ENCODE assay signal across 7 cellular contexts in the genomic region with DNA sequence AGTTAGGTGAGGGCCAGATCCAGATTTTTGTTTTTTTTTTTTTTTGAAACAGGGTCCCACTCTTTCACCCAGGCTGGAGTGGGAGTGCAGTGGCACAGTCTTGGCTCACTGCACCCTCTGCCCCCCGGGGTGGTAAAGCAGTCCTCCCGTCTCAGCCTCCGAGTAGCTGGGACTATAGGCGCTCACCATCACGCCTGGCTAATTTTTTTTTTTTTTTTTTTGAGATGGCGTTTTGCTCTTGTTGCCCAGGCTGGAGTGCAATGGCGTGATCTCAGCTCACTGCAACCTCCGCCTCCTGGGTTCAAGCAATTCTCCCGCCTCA. TPM values are rescaled to one million over a fixed set of nuclear protein-coding genes. Genes with fewer than 3 reads are reported as not detected.
A peak's percentile ranks its signal among the peaks of the same experiment; 100 is the strongest.
DNase-seq lines count a peak whose midpoint lies in the region; ATAC-seq, FAIRE-seq and TF ChIP-seq lines count a peak whose summit lies in the region.
"Not testable (repeated sequence)": the region's sequence is repeated elsewhere in the genome, so short reads cannot be mapped to it uniquely, and the experiment has no call there.

No MANE protein-coding gene starts in this region.

- H3K4me1 Mint-ChIP-seq in CD4-positive, alpha-beta T cell (ENCODE audit: low read depth): peaks cover 46% of the 10 kb centered on the region
- peaks cover 24% of the 10 kb centered on the region for H3K4me1 Mint-ChIP-seq in MCF 10A (ENCODE audit: insufficient read depth, unreplicated experiment)

- H4K91ac ChIP-seq in IMR-90 (ENCODE audit: insufficient read depth, low read depth, low read length): not testable (repeated sequence)

- in situ Hi-C loops in IMR-90 (cut with MboI; ENCODE audit: low sequenced_read_pairs): not testable (repeated sequence)

- peaks cover 23 to 48% of the 10 kb centered on the region in 2 experiments for H3K79me1 ChIP-seq in IMR-90 (ENCODE audit: low read depth in 1 of 2, low read length in 2 of 2)

- not testable (repeated sequence) for H3K4me3 ChIP-seq in IMR-90 (ENCODE audit: insufficient read depth, low read depth, low read length); endothelial cell of umbilical vein (replicated peaks in 1 of 3; ENCODE audit: insufficient read depth in 1 of 3, low read depth in 1 of 3, low read length in 3 of 3); hepatocyte; mesodermal cell (ENCODE audit: extremely low read depth, insufficient read depth, low read length, poor library complexity, severe bottlenecking); skeletal muscle satellite cell (ENCODE audit: low read length)

- not testable (repeated sequence) for H4K8ac ChIP-seq in IMR-90 (ENCODE audit: low read depth in 2 of 2, low read length in 2 of 2)

- H3K27ac ChIP-seq in CD4-positive, alpha-beta T cell (ENCODE audit: low read depth, low read length); IMR-90 (ENCODE audit: insufficient read depth, low read length): not testable (repeated sequence)
- H3K27ac ChIP-seq in endothelial cell of umbilical vein (ENCODE audit: insufficient read depth, low read depth, low read length): peak overlapping the region; percentile 84
- peak overlapping the region; percentile 92 for H3K27ac ChIP-seq in hepatocyte
- H3K27ac ChIP-seq in mesodermal cell (ENCODE audit: low read depth, low read length, severe bottlenecking): peak overlapping the region; percentile 86

- CTCF ChIA-PET in CD4-positive, alpha-beta T cell (lab: Charles Lee); IMR-90 (lab: Yijun Ruan, JAX): not testable (repeated sequence)
- CTCF ChIA-PET in MCF 10A (lab: Yijun Ruan, JAX) (interaction anchor here (0.7 kb wide), 1 partner anchor 764 kb away, joined by 3 read pairs; no protein-coding TSS in a partner anchor), endothelial cell of umbilical vein (lab: Charles Lee) (interaction anchor here (0.9 kb wide), 1 partner anchor 38 kb away, joined by 3 read pairs; no protein-coding TSS in a partner anchor)

- not testable (repeated sequence) for H3K18ac ChIP-seq in IMR-90 (ENCODE audit: low read depth, low read length)

- H3K9me3 ChIP-seq in CD4-positive, alpha-beta T cell (ENCODE audit: control insufficient read depth, low read length); IMR-90 (ENCODE audit: control insufficient read depth, insufficient read depth, low read length); endothelial cell of umbilical vein (replicated peaks; ENCODE audit: control insufficient read depth, insufficient read depth, low read length); hepatocyte (ENCODE audit: low read depth); mesodermal cell (ENCODE audit: control insufficient read depth, low read length); skeletal muscle satellite cell (replicated peaks; ENCODE audit: low read length): not testable (repeated sequence)

- not testable (repeated sequence) for H3K27me3 ChIP-seq in CD4-positive, alpha-beta T cell (ENCODE audit: control insufficient read depth, insufficient read depth, low read length); IMR-90 (ENCODE audit: control insufficient read depth, insufficient read depth, low read length); endothelial cell of umbilical vein (ENCODE audit: control insufficient read depth in 2 of 2, insufficient read depth in 2 of 2, low read length in 2 of 2); hepatocyte; skeletal muscle satellite cell (ENCODE audit: control insufficient read depth, insufficient read depth, low read length)

- H3K4ac ChIP-seq in IMR-90 (ENCODE audit: low read depth, low read length): not testable (repeated sequence)

- not testable (repeated sequence) for H3K9me3 Mint-ChIP-seq in CD4-positive, alpha-beta T cell; MCF 10A (ENCODE audit: unreplicated experiment)

- not testable (repeated sequence) for BruUV-seq in IMR-90 (replicated peaks; lab: Mats Ljungman, UMichigan); MCF 10A (replicated peaks; lab: Mats Ljungman, UMichigan); endothelial cell of umbilical vein (replicated peaks; lab: Mats Ljungman, UMichigan)

- H2BK5ac ChIP-seq in IMR-90 (ENCODE audit: low read depth, low read length, poor library complexity, severe bottlenecking): not testable (repeated sequence)

- H3K9me1 ChIP-seq in IMR-90 (ENCODE audit: insufficient read depth, low read length); endothelial cell of umbilical vein (replicated peaks; ENCODE audit: control insufficient read depth, extremely low read depth, insufficient read depth, low read length): not testable (repeated sequence)

- not testable (repeated sequence) for H3K36me3 ChIP-seq in IMR-90 (ENCODE audit: control insufficient read depth, insufficient read depth, low read length); endothelial cell of umbilical vein (ENCODE audit: control insufficient read depth in 2 of 2, extremely low read depth in 1 of 2, insufficient read depth in 2 of 2, low read length in 2 of 2); hepatocyte (replicated peaks; ENCODE audit: insufficient read depth, low read depth); mesodermal cell (ENCODE audit: control insufficient read depth, insufficient read depth, low read length); skeletal muscle satellite cell (ENCODE audit: insufficient read depth, low read length)

- DNase-seq in CD4-positive, alpha-beta T cell; IMR-90; MCF 10A (ENCODE audit: unreplicated experiment); endothelial cell of umbilical vein (ENCODE audit: low read depth, low spot score); hepatocyte (ENCODE audit: low spot score): not testable (repeated sequence)

- H3K79me2 ChIP-seq in endothelial cell of umbilical vein (ENCODE audit: control insufficient read depth, insufficient read depth, low read length) (peaks cover 13% of the 10 kb centered on the region), hepatocyte (peaks cover 79% of the 10 kb centered on the region)

- H3K27ac Mint-ChIP-seq in CD4-positive, alpha-beta T cell: peak overlapping the region; percentile 32
- H3K27ac Mint-ChIP-seq in MCF 10A (ENCODE audit: low read depth, unreplicated experiment): peak overlapping the region; percentile 63

- TF ChIP-seq POLR2A in IMR-90 (IDR thresholded peaks at IDR 0.05; ENCODE audit: low read depth, low read length); endothelial cell of umbilical vein (IDR thresholded peaks at IDR 0.05; ENCODE audit: low read depth, low read length): not testable (repeated sequence)

- TF ChIP-seq CTCF in CD4-positive, alpha-beta T cell (IDR thresholded peaks at IDR 0.05); IMR-90 (conservative IDR thresholded peaks at IDR 0.05; ENCODE audit: low read depth, low read length); MCF 10A (IDR thresholded peaks at IDR 0.05; ENCODE audit: unreplicated experiment); endothelial cell of umbilical vein (IDR thresholded peaks at IDR 0.05; ENCODE audit: extremely low read depth in 1 of 2, insufficient read depth in 1 of 2, low read depth in 1 of 2, low read length in 2 of 2); hepatocyte (IDR thresholded peaks at IDR 0.05; ENCODE audit: poor library complexity): not testable (repeated sequence)

- not testable (repeated sequence) for H2BK20ac ChIP-seq in IMR-90 (ENCODE audit: low read depth, low read length)

- H3K4me2 ChIP-seq in IMR-90 (ENCODE audit: low read depth, low read length): not testable (repeated sequence)
- H3K4me2 ChIP-seq in endothelial cell of umbilical vein (ENCODE audit: insufficient read depth, low read length) (peak overlapping the region; percentile 87), hepatocyte (peak overlapping the region; percentile 70), skeletal muscle satellite cell (ENCODE audit: low read length) (peak overlapping the region; percentile 74)

- ATAC-seq in CD4-positive, alpha-beta T cell (ENCODE audit: poor library complexity); IMR-90 (ENCODE audit: low read depth): not testable (repeated sequence)

- H2AK5ac ChIP-seq in IMR-90 (ENCODE audit: low read depth, low read length): peak overlapping the region; percentile 10

- H3K9ac ChIP-seq in IMR-90 (ENCODE audit: low read depth, low read length); skeletal muscle satellite cell (ENCODE audit: low read depth, low read length): not testable (repeated sequence)
- peak overlapping the region; percentile 45 for H3K9ac ChIP-seq in endothelial cell of umbilical vein (replicated peaks; ENCODE audit: extremely low read depth, insufficient read depth, low read length)

- not testable (repeated sequence) for H4K20me1 ChIP-seq in IMR-90 (ENCODE audit: insufficient read depth, low read length); endothelial cell of umbilical vein (replicated peaks; ENCODE audit: control insufficient read depth, extremely low read depth, insufficient read depth, low read length); hepatocyte (ENCODE audit: insufficient read depth, poor library complexity, severe bottlenecking)

- H2AFZ ChIP-seq in IMR-90 (replicated peaks; ENCODE audit: low read length, poor library complexity); endothelial cell of umbilical vein (ENCODE audit: low read depth, low read length); hepatocyte: not testable (repeated sequence)

- H2AK9ac ChIP-seq in IMR-90 (replicated peaks; ENCODE audit: low read depth, low read length, poor library complexity): not testable (repeated sequence)

- not testable (repeated sequence) for H3K9me2 ChIP-seq in hepatocyte (replicated peaks; ENCODE audit: insufficient read depth)

- not testable (repeated sequence) for H2BK15ac ChIP-seq in IMR-90 (ENCODE audit: low read depth, low read length)

- H3K14ac ChIP-seq in IMR-90 (replicated peaks; ENCODE audit: low read depth, low read length): not testable (repeated sequence)

- not testable (repeated sequence) for H4K5ac ChIP-seq in IMR-90 (ENCODE audit: low read depth, low read length)

- H3K23ac ChIP-seq in IMR-90 (ENCODE audit: low read depth, low read length): not testable (repeated sequence)

- not testable (repeated sequence) for H3K56ac ChIP-seq in IMR-90 (ENCODE audit: extremely low read depth, insufficient read depth, low read length)

- intact Hi-C loops in CD4-positive, alpha-beta T cell (cut with DNase I, micrococcal nuclease); IMR-90 (cut with micrococcal nuclease); MCF 10A (cut with micrococcal nuclease): not testable (repeated sequence)
- intact Hi-C loops in endothelial cell of umbilical vein (cut with micrococcal nuclease): loop anchor here (10.0 kb wide), 1 partner anchor 104 kb away; no protein-coding TSS in a partner anchor

- TF ChIP-seq RAD21 in IMR-90 (IDR thresholded peaks at IDR 0.05; ENCODE audit: low read length): not testable (repeated sequence)

- POLR2A ChIA-PET in CD4-positive, alpha-beta T cell (lab: Charles Lee); IMR-90 (lab: Charles Lee; ENCODE audit: unreplicated experiment); MCF 10A (lab: Yijun Ruan, JAX): not testable (repeated sequence)
- POLR2A ChIA-PET in endothelial cell of umbilical vein (lab: Charles Lee): interaction anchor here (0.9 kb wide), 1 partner anchor 9 kb away, joined by 3 read pairs; no protein-coding TSS in a partner anchor

- FAIRE-seq in endothelial cell of umbilical vein (lab: Jason Lieb, UNC): not testable (repeated sequence)

- H3K27me3 Mint-ChIP-seq in CD4-positive, alpha-beta T cell; MCF 10A (ENCODE audit: insufficient read depth, unreplicated experiment): not testable (repeated sequence)

- 100% methylated on average over 2 of the region's 9 CpGs; no CpG with 5 or more reads in 1 of the 2 experiments for WGBS in IMR-90 (ENCODE audit: extremely low coverage in 2 of 2, insufficient read length in 1 of 2), 2 experiments
- 93% methylated on average over 8 of the region's 9 CpGs for WGBS in hepatocyte (ENCODE audit: low lambda C conversion rate, missing lambda C conversion rate)
- 86 to 98% methylated on average over 7 of the region's 9 CpGs for WGBS in mesodermal cell (ENCODE audit: insufficient coverage in 2 of 2), 2 experiments

- dilution Hi-C loops in IMR-90 (cut with HindIII; ENCODE audit: low sequenced_read_pairs, unreplicated experiment); endothelial cell of umbilical vein (cut with MboI; ENCODE audit: extremely low pct_ligation_motif_present, low sequenced_read_pairs): not testable (repeated sequence)

- not testable (repeated sequence) for H2BK120ac ChIP-seq in IMR-90 (ENCODE audit: low read depth, low read length)

- H3K36me3 Mint-ChIP-seq in CD4-positive, alpha-beta T cell (ENCODE audit: low read depth): peaks cover 32% of the 10 kb centered on the region
- peaks cover 12% of the 10 kb centered on the region for H3K36me3 Mint-ChIP-seq in MCF 10A (ENCODE audit: insufficient read depth, unreplicated experiment)

- H3K4me1 ChIP-seq in IMR-90 (ENCODE audit: control insufficient read depth, insufficient read depth, low read length) (peaks cover 10% of the 10 kb centered on the region), endothelial cell of umbilical vein (ENCODE audit: control insufficient read depth, extremely low read depth, insufficient read depth, low read length) (peaks cover 21% of the 10 kb centered on the region), hepatocyte (ENCODE audit: insufficient read depth) (peaks cover 11% of the 10 kb centered on the region), mesodermal cell (ENCODE audit: control insufficient read depth, insufficient read depth, low read length, poor library complexity, severe bottlenecking) (peaks cover 19% of the 10 kb centered on the region), skeletal muscle satellite cell (ENCODE audit: control insufficient read depth, insufficient read depth, low read length) (peaks cover 17% of the 10 kb centered on the region)

- not testable (repeated sequence) for H3K4me3 Mint-ChIP-seq in CD4-positive, alpha-beta T cell; MCF 10A (ENCODE audit: unreplicated experiment)

RNA-seq across cellular contexts. Expression of gene KDM4C, which starts 31.2 kb away (rescaled TPM):
- total RNA-seq in CD4-positive, alpha-beta T cell: 10 to 100 TPM; 60.1 to 61.3 TPM
- 23.8 and 26.7 TPM in 2 replicates for total RNA-seq in IMR-90 (2012; rRNA removed)
- 11.3 and 11.8 TPM in 2 replicates for polyA plus RNA-seq in IMR-90 (2012; rRNA removed)
- 3.0 and 4.4 TPM in 2 replicates for polyA plus RNA-seq in IMR-90 (2012; cell fraction: cytosol; rRNA removed)
- 14.3 and 56.7 TPM in 2 replicates for polyA plus RNA-seq in IMR-90 (2012; cell fraction: nucleus; rRNA removed; ENCODE audit: low replicate concordance)
- 28.6 and 29.5 TPM in 2 replicates for total RNA-seq in MCF 10A (2022)
- total RNA-seq in endothelial cell of umbilical vein: 15.0 and 17.5 TPM in 2 replicates
- polyA plus RNA-seq in endothelial cell of umbilical vein: 3.7 and 5.4 TPM in 2 replicates
- polyA plus RNA-seq in endothelial cell of umbilical vein (2011; cell fraction: cytosol; rRNA removed): 5.6 and 6.4 TPM in 2 replicates
- polyA plus RNA-seq in endothelial cell of umbilical vein (2011; cell fraction: nucleus; rRNA removed): 29.6 and 32.1 TPM in 2 replicates
- 9.8 and 10.2 TPM in 2 replicates for polyA plus RNA-seq in endothelial cell of umbilical vein (2012)
- polyA minus RNA-seq in endothelial cell of umbilical vein: 43.1 and 43.5 TPM in 2 replicates
- polyA minus RNA-seq in endothelial cell of umbilical vein (2011; cell fraction: cytosol; rRNA and poly(A)+ RNA removed): 15.9 TPM
- polyA minus RNA-seq in endothelial cell of umbilical vein (2011; cell fraction: nucleus; rRNA and poly(A)+ RNA removed): 107 and 115 TPM in 2 replicates
- 27.3 and 28.7 TPM in 2 replicates for total RNA-seq in hepatocyte
- 16.1 and 16.2 TPM in 2 replicates for polyA plus RNA-seq in hepatocyte
- polyA plus RNA-seq in mesodermal cell (2013, experiment 1 of 2): 7.0 TPM
- 6.4 TPM for polyA plus RNA-seq in mesodermal cell (2013, experiment 2 of 2)
- total RNA-seq in skeletal muscle satellite cell (2012; rRNA removed): 24.2 and 26.6 TPM in 2 replicates
